39 cellular contexts compared by ENCODE assay signal in genomic region chr3:193049901-193050300, GRCh38.
"Had no signal": no experiment of that assay in that cellular context is flagged by ENCODE, and none has a peak within 500 bp of the region (broad histone marks: within the 10 kb centered on the region; RNA-seq: fewer than 3 reads in every experiment).

No MANE protein-coding gene starts in this region.

- H3K9me3 Mint-ChIP-seq: activated naive CD4-positive, alpha-beta T cell treated with anti-CD3 and anti-CD28 coated beads for 36 hours; activated naive CD4-positive, alpha-beta T cell treated with anti-CD3 and anti-CD28 coated beads, Interleukin-2, amount 10 ng/mL, durations not matched to agents 7 days and 5 days; activated naive CD4-positive, alpha-beta T cell treated with anti-CD3 and anti-CD28 coated beads, Interleukin-2, amount 50 U/mL, for 24 hours; activated naive CD4-positive, alpha-beta T cell treated with anti-CD3 and anti-CD28 coated beads, Interleukin-2, amount 50 U/mL, for 72 hours; activated naive CD8-positive, alpha-beta T cell treated with anti-CD3 and anti-CD28 coated beads for 36 hours; activated naive CD8-positive, alpha-beta T cell treated with anti-CD3 and anti-CD28 coated beads, Interleukin-2, amount 10 ng/mL, durations not matched to agents 7 days and 5 days; activated naive CD8-positive, alpha-beta T cell treated with anti-CD3 and anti-CD28 coated beads, Interleukin-2, amount 50 U/mL, for 24 hours; activated T-cell treated with anti-CD3 and anti-CD28 coated beads, Interleukin-2, amount 50 U/mL, for 24 hours; activated T-cell treated with anti-CD3 and anti-CD28 coated beads, Interleukin-2, amount 50 U/mL, for 4 hours; activated T-cell treated with anti-CD3 and anti-CD28 coated beads, Interleukin-2, amount 50 U/mL, for 72 hours; activated T-helper 1 cell treated with anti-CD3 and anti-CD28 coated beads, Interleukin-12 subunit alpha, Interleukin-12 subunit beta, Interleukin-2, Interleukin-4 antibody, amounts not matched to agents 30 ng/mL and 10 ng/mL and 1 ng/mL, durations not matched to agents 14 hours and 24 hours and 36 hours; activated T-helper 17 cell treated with anti-CD3 and anti-CD28 coated beads, Interleukin-2, amount 50 U/mL, for 72 hours; activated T-helper 2 cell treated with anti-CD3 and anti-CD28 coated beads, Interferon-gamma antibody, Interleukin-2, Interleukin-4, amounts not matched to agents 10 μg/mL and 5 μg/mL and 100 μg/mL, durations not matched to agents 14 hours and 24 hours and 36 hours; central memory CD8-positive, alpha-beta T cell had no signal

- H3K27me3 ChIP-seq: ascending aorta, body of pancreas, brain microvascular endothelial cell, breast epithelium, cardiac muscle cell had no signal

- H3K36me3 ChIP-seq: adrenal gland, ascending aorta, brain microvascular endothelial cell, breast epithelium, cardiac muscle cell had no signal

- H3K4me3 ChIP-seq: adrenal gland, ascending aorta, body of pancreas, breast epithelium, cardiac muscle cell had no signal

- DNase-seq: activated effector memory CD4-positive, alpha-beta T cell treated with anti-CD3 and anti-CD28 coated beads, Interleukin-2, amount 50 U/mL, for 16 hours; activated effector memory CD4-positive, alpha-beta T cell treated with Interleukin-2 at 50 U/mL for 16 hours; activated gamma-delta T cell; activated gamma-delta T cell treated with Interleukin-2 at 50 U/mL for 16 hours; activated naive CD4-positive, alpha-beta T cell; activated naive CD4-positive, alpha-beta T cell treated with anti-CD3 and anti-CD28 coated beads for 36 hours; activated naive CD4-positive, alpha-beta T cell treated with anti-CD3 and anti-CD28 coated beads, Interleukin-2, amount 10 ng/mL, durations not matched to agents 7 days and 5 days; activated naive CD4-positive, alpha-beta T cell treated with anti-CD3 and anti-CD28 coated beads, Interleukin-2, amount 50 U/mL, for 16 hours; activated naive CD4-positive, alpha-beta T cell treated with Interleukin-2 at 50 U/mL for 16 hours; activated naive CD8-positive, alpha-beta T cell treated with anti-CD3 and anti-CD28 coated beads for 36 hours; activated naive CD8-positive, alpha-beta T cell treated with anti-CD3 and anti-CD28 coated beads, Interleukin-2, amount 10 ng/mL, durations not matched to agents 7 days and 5 days; activated naive CD8-positive, alpha-beta T cell treated with anti-CD3 and anti-CD28 coated beads, Interleukin-2, amount 50 U/mL, for 24 hours; activated T-cell treated with anti-CD3 and anti-CD28 coated beads for 4 hours; activated T-cell treated with anti-CD3 and anti-CD28 coated beads, Interleukin-2, amount 50 U/mL, for 1 hour; activated T-cell treated with anti-CD3 and anti-CD28 coated beads, Interleukin-2, amount 50 U/mL, for 24 hours; activated T-cell treated with anti-CD3 and anti-CD28 coated beads, Interleukin-2, amount 50 U/mL, for 4 hours; activated T-cell treated with anti-CD3 and anti-CD28 coated beads, Interleukin-2, amount 50 U/mL, for 48 hours; activated T-cell treated with anti-CD3 and anti-CD28 coated beads, Interleukin-2, amount 50 U/mL, for 72 hours; adrenal gland; amniotic stem cell; amygdala; anterior cingulate cortex; aorta; body of pancreas; brain microvascular endothelial cell; caudate nucleus; central memory CD4-positive, alpha-beta T cell; cerebellar nuclear complex had no signal

- H3K4me1 Mint-ChIP-seq: activated naive CD4-positive, alpha-beta T cell treated with anti-CD3 and anti-CD28 coated beads, Interleukin-2, amount 10 ng/mL, durations not matched to agents 7 days and 5 days; activated naive CD4-positive, alpha-beta T cell treated with anti-CD3 and anti-CD28 coated beads, Interleukin-2, amount 50 U/mL, for 24 hours; activated naive CD8-positive, alpha-beta T cell treated with anti-CD3 and anti-CD28 coated beads for 36 hours; activated naive CD8-positive, alpha-beta T cell treated with anti-CD3 and anti-CD28 coated beads, Interleukin-2, amount 10 ng/mL, durations not matched to agents 7 days and 5 days; activated naive CD8-positive, alpha-beta T cell treated with anti-CD3 and anti-CD28 coated beads, Interleukin-2, amount 50 U/mL, for 24 hours; activated T-helper 17 cell treated with anti-CD3 and anti-CD28 coated beads, Interleukin-2, amount 50 U/mL, for 72 hours; central memory CD8-positive, alpha-beta T cell had no signal

- H3K27ac Mint-ChIP-seq: activated naive CD4-positive, alpha-beta T cell treated with anti-CD3 and anti-CD28 coated beads for 36 hours; activated naive CD4-positive, alpha-beta T cell treated with anti-CD3 and anti-CD28 coated beads, Interleukin-2, amount 10 ng/mL, durations not matched to agents 7 days and 5 days; activated naive CD4-positive, alpha-beta T cell treated with anti-CD3 and anti-CD28 coated beads, Interleukin-2, amount 50 U/mL, for 24 hours; activated naive CD4-positive, alpha-beta T cell treated with anti-CD3 and anti-CD28 coated beads, Interleukin-2, amount 50 U/mL, for 72 hours; activated naive CD8-positive, alpha-beta T cell; activated naive CD8-positive, alpha-beta T cell treated with anti-CD3 and anti-CD28 coated beads for 36 hours; activated naive CD8-positive, alpha-beta T cell treated with anti-CD3 and anti-CD28 coated beads, Interleukin-2, amount 10 ng/mL, durations not matched to agents 7 days and 5 days; activated naive CD8-positive, alpha-beta T cell treated with anti-CD3 and anti-CD28 coated beads, Interleukin-2, amount 50 U/mL, for 24 hours; activated T-cell treated with anti-CD3 and anti-CD28 coated beads, Interleukin-2, amount 50 U/mL, for 24 hours; activated T-cell treated with anti-CD3 and anti-CD28 coated beads, Interleukin-2, amount 50 U/mL, for 72 hours; activated T-helper 1 cell treated with anti-CD3 and anti-CD28 coated beads, Interleukin-12 subunit alpha, Interleukin-12 subunit beta, Interleukin-2, Interleukin-4 antibody, amounts not matched to agents 30 ng/mL and 10 ng/mL and 1 ng/mL, durations not matched to agents 14 hours and 24 hours and 36 hours; activated T-helper 17 cell treated with anti-CD3 and anti-CD28 coated beads, Interleukin-2, amount 50 U/mL, for 72 hours; activated T-helper 2 cell treated with anti-CD3 and anti-CD28 coated beads, Interferon-gamma antibody, Interleukin-2, Interleukin-4, amounts not matched to agents 10 μg/mL and 5 μg/mL and 100 μg/mL, durations not matched to agents 14 hours and 24 hours and 36 hours; brain had no signal

- H3K27me3 Mint-ChIP-seq: activated naive CD4-positive, alpha-beta T cell treated with anti-CD3 and anti-CD28 coated beads, Interleukin-2, amount 50 U/mL, for 24 hours; activated naive CD8-positive, alpha-beta T cell; central memory CD8-positive, alpha-beta T cell had no signal

- H3K4me3 Mint-ChIP-seq: activated naive CD4-positive, alpha-beta T cell treated with anti-CD3 and anti-CD28 coated beads for 36 hours; activated naive CD4-positive, alpha-beta T cell treated with anti-CD3 and anti-CD28 coated beads, Interleukin-2, amount 10 ng/mL, durations not matched to agents 7 days and 5 days; activated naive CD4-positive, alpha-beta T cell treated with anti-CD3 and anti-CD28 coated beads, Interleukin-2, amount 50 U/mL, for 24 hours; activated naive CD8-positive, alpha-beta T cell; activated naive CD8-positive, alpha-beta T cell treated with anti-CD3 and anti-CD28 coated beads for 36 hours; activated naive CD8-positive, alpha-beta T cell treated with anti-CD3 and anti-CD28 coated beads, Interleukin-2, amount 10 ng/mL, durations not matched to agents 7 days and 5 days; activated naive CD8-positive, alpha-beta T cell treated with anti-CD3 and anti-CD28 coated beads, Interleukin-2, amount 50 U/mL, for 24 hours; activated T-cell treated with anti-CD3 and anti-CD28 coated beads, Interleukin-2, amount 50 U/mL, for 24 hours; activated T-cell treated with anti-CD3 and anti-CD28 coated beads, Interleukin-2, amount 50 U/mL, for 4 hours; activated T-cell treated with anti-CD3 and anti-CD28 coated beads, Interleukin-2, amount 50 U/mL, for 72 hours; activated T-helper 1 cell treated with anti-CD3 and anti-CD28 coated beads, Interleukin-12 subunit alpha, Interleukin-12 subunit beta, Interleukin-2, Interleukin-4 antibody, amounts not matched to agents 30 ng/mL and 10 ng/mL and 1 ng/mL, durations not matched to agents 14 hours and 24 hours and 36 hours; activated T-helper 17 cell treated with anti-CD3 and anti-CD28 coated beads, Interleukin-2, amount 50 U/mL, for 72 hours; brain; central memory CD8-positive, alpha-beta T cell had no signal

- ATAC-seq: activated naive CD4-positive, alpha-beta T cell treated with anti-CD3 and anti-CD28 coated beads, Interleukin-2, amount 50 U/mL, for 72 hours; activated naive CD8-positive, alpha-beta T cell treated with anti-CD3 and anti-CD28 coated beads, Interleukin-2, amount 50 U/mL, for 24 hours; activated T-cell treated with anti-CD3 and anti-CD28 coated beads, Interleukin-2, amount 50 U/mL, for 4 hours; activated T-cell treated with anti-CD3 and anti-CD28 coated beads, Interleukin-2, amount 50 U/mL, for 72 hours; activated T-helper 17 cell treated with anti-CD3 and anti-CD28 coated beads, Interleukin-2, amount 50 U/mL, for 72 hours; body of pancreas had no signal

- H3K27ac ChIP-seq: adrenal gland, ascending aorta, body of pancreas, brain microvascular endothelial cell, breast epithelium, cardiac muscle cell had no signal

- H3K4me1 ChIP-seq: adrenal gland, ascending aorta, body of pancreas, breast epithelium had no signal

- H3K9me3 ChIP-seq: adrenal gland, ascending aorta, body of pancreas, breast epithelium had no signal

- H3K36me3 Mint-ChIP-seq: activated naive CD4-positive, alpha-beta T cell treated with anti-CD3 and anti-CD28 coated beads, Interleukin-2, amount 10 ng/mL, durations not matched to agents 7 days and 5 days; activated naive CD4-positive, alpha-beta T cell treated with anti-CD3 and anti-CD28 coated beads, Interleukin-2, amount 50 U/mL, for 24 hours; activated naive CD4-positive, alpha-beta T cell treated with anti-CD3 and anti-CD28 coated beads, Interleukin-2, amount 50 U/mL, for 72 hours; activated naive CD8-positive, alpha-beta T cell; activated naive CD8-positive, alpha-beta T cell treated with anti-CD3 and anti-CD28 coated beads for 36 hours; activated naive CD8-positive, alpha-beta T cell treated with anti-CD3 and anti-CD28 coated beads, Interleukin-2, amount 10 ng/mL, durations not matched to agents 7 days and 5 days; brain had no signal
